Comparison of ENCODE assay signal across 9 cellular contexts in the genomic region with DNA sequence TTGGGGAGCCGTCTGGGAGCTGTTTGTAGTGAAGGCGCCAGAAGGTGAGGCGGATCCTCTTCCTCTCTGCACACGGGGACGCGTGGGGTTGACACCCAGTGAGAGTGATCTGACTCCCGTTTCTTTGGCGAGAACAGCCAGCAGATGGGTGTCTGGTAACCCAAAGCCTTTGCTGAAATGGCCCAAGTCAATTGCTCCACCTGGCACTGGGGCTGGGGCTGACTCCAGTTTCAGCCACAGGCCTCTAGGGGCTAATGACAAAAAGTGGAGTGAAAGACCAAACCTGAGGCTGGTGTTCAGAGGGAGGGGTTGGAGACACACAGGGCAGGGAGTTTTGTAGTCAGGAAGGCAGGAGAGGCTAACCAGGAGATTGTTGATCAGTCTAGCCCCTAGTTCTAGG.
DNase-seq lines count a peak whose midpoint lies in the region; ATAC-seq and TF ChIP-seq lines count a peak whose summit lies in the region.
"Had no signal": no experiment of that assay in that cellular context is flagged by ENCODE, and none has a peak within 500 bp of the region (broad histone marks: within the 10 kb centered on the region; RNA-seq: fewer than 3 reads in every experiment).

No MANE protein-coding gene starts in this region.

- ATAC-seq in GM18909 (IDR thresholded peaks at IDR 0.05; ENCODE audit: poor library complexity, unreplicated experiment) (peak; percentile 84), GM18505 (IDR thresholded peaks at IDR 0.05; ENCODE audit: unreplicated experiment) (no peak)
- ATAC-seq: SK-N-SH treated with all-trans-retinoic acid at 6 μM for 48 hours had no signal

- POLR2A ChIA-PET in HEK293 (lab: Yijun Ruan, JAX), result no interaction called here

- H3K9ac ChIP-seq in neural progenitor cell, result no peak overlapping the region

- H3K4me3 ChIP-seq in HEK293 (ENCODE audit: low read depth, low read length) (no peak overlapping the region), neural progenitor cell (no peak overlapping the region)
- H3K4me3 ChIP-seq: left ventricle myocardium inferior had no signal

- H4K20me1 ChIP-seq in neural progenitor cell (ENCODE audit: low read depth), result no peaks in the 10 kb centered on the region

- no peaks in the 10 kb centered on the region for H3K4me1 Mint-ChIP-seq in neural progenitor cell
- H3K4me1 Mint-ChIP-seq in mesothelial cell of epicardium, result no peaks in the 10 kb centered on the region

- H3K4me3 Mint-ChIP-seq in neural progenitor cell (no peak overlapping the region), mesothelial cell of epicardium (no peak overlapping the region)

- H3K4me1 ChIP-seq in HEK293 (ENCODE audit: control insufficient read depth, insufficient read depth, low read length) (no peaks in the 10 kb centered on the region), neural progenitor cell (no peaks in the 10 kb centered on the region)
- H3K4me1 ChIP-seq: left ventricle myocardium inferior had no signal

- peak; percentile 81 for DNase-seq in NCI-H2107 treated with DMSO at 0.1 percent for 48 hours (lab: John Stamatoyannopoulos, UW; ENCODE audit: unreplicated experiment)
- peak; percentile 42 for DNase-seq in neural progenitor cell (ENCODE audit: low spot score)
- no peak for DNase-seq in mesothelial cell of epicardium (ENCODE audit: low spot score in 2 of 2, unreplicated experiment in 2 of 2)
- DNase-seq in NOMO-1 (lab: John Stamatoyannopoulos, UW; ENCODE audit: unreplicated experiment in 2 of 2), result no peak
- DNase-seq: left ventricle myocardium inferior had no signal

- H3K9me3 Mint-ChIP-seq in neural progenitor cell (peaks cover 5% of the 10 kb centered on the region), mesothelial cell of epicardium (peaks cover 27% of the 10 kb centered on the region)

- CTCF ChIA-PET in HEK293 (lab: Yijun Ruan, JAX), result interaction anchor here (1.5 to 2.1 kb wide), 2 partner anchors 12 to 455 kb away, joined by 5 read pairs; no protein-coding TSS in a partner anchor

- no peak overlapping the region for H3K27ac Mint-ChIP-seq in neural progenitor cell
- no peak overlapping the region for H3K27ac Mint-ChIP-seq in mesothelial cell of epicardium

- no peaks in the 10 kb centered on the region for H3F3A ChIP-seq in neural progenitor cell (ENCODE audit: low read depth)

- peak overlapping the region; percentile 87 for H2AFZ ChIP-seq in neural progenitor cell (replicated peaks)

- H3K4me2 ChIP-seq in neural progenitor cell, result no peak overlapping the region

- no peak for TF ChIP-seq POLR2A in GM18505 (IDR thresholded peaks at IDR 0.05; ENCODE audit: borderline replicate concordance, extremely low read depth, insufficient read depth, insufficient read length)

- H3K27me3 Mint-ChIP-seq in neural progenitor cell (ENCODE audit: insufficient read depth, low read depth) (peaks cover 8% of the 10 kb centered on the region), mesothelial cell of epicardium (ENCODE audit: low read depth) (peaks cover 4% of the 10 kb centered on the region)

- TF ChIP-seq CTCF in HEK293 (tag by site-specific recombination; IDR thresholded peaks at IDR 0.05) (0 out of 2 replicates have a peak, but pooled peaks have one; percentile 10), neural progenitor cell (IDR thresholded peaks at IDR 0.05) (peak; percentile 20), mesothelial cell of epicardium (IDR thresholded peaks at IDR 0.05; ENCODE audit: unreplicated experiment) (no peak)

- H3K27me3 ChIP-seq in neural progenitor cell, result no peaks in the 10 kb centered on the region

- H3K36me3 ChIP-seq in HEK293 (ENCODE audit: control insufficient read depth in 2 of 2, insufficient read depth in 1 of 2, low read length in 2 of 2) (no peaks in the 10 kb centered on the region), neural progenitor cell (no peaks in the 10 kb centered on the region)
- H3K36me3 ChIP-seq: left ventricle myocardium inferior had no signal

- H3K27ac ChIP-seq in HEK293 (ENCODE audit: extremely low read depth, low read depth, low read length), result no peak overlapping the region
- H3K27ac ChIP-seq in neural progenitor cell, result no peak overlapping the region
- H3K27ac ChIP-seq: left ventricle myocardium inferior had no signal

- no peaks in the 10 kb centered on the region for H3K79me2 ChIP-seq in neural progenitor cell (ENCODE audit: low read depth)

- H3K36me3 Mint-ChIP-seq in neural progenitor cell (no peaks in the 10 kb centered on the region), mesothelial cell of epicardium (no peaks in the 10 kb centered on the region)

- no peaks in the 10 kb centered on the region for H3K9me3 ChIP-seq in HEK293 (ENCODE audit: control insufficient read depth, insufficient read depth, low read depth, low read length)
- H3K9me3 ChIP-seq in neural progenitor cell (ENCODE audit: low read depth), result no peaks in the 10 kb centered on the region
- H3K9me3 ChIP-seq: left ventricle myocardium inferior had no signal

TF ChIP-seq in HEK293, 187 proteins besides CTCF, POLR2A, EP300 and RAD21:
- TF ChIP-seq ZNF560 (tag by site-specific recombination; IDR thresholded peaks at IDR 0.05; ENCODE audit: borderline replicate concordance), result no peak
- no peak for TF ChIP-seq SCRT2 (tag by site-specific recombination; IDR thresholded peaks at IDR 0.05)
- TF ChIP-seq ZNF785 (tag by site-specific recombination; IDR thresholded peaks at IDR 0.05), result no peak
- TF ChIP-seq SP3 (tag by site-specific recombination; IDR thresholded peaks at IDR 0.05), result no peak
- no peak for TF ChIP-seq ZIC2 (tag by site-specific recombination; IDR thresholded peaks at IDR 0.05)
- TF ChIP-seq ZNF223 (tag by site-specific recombination; IDR thresholded peaks at IDR 0.05), result no peak
- no peak for TF ChIP-seq MZF1 (tag by site-specific recombination; IDR thresholded peaks at IDR 0.05; ENCODE audit: borderline replicate concordance)
- no peak for TF ChIP-seq ZBTB17 (tag by site-specific recombination; IDR thresholded peaks at IDR 0.05)
- TF ChIP-seq ZFP37 (tag by site-specific recombination; IDR thresholded peaks at IDR 0.05), result no peak
- no peak for TF ChIP-seq ZFP3 (tag by site-specific recombination; IDR thresholded peaks at IDR 0.05; ENCODE audit: low read depth)
- TF ChIP-seq ZNF23 (tag by site-specific recombination; IDR thresholded peaks at IDR 0.05; ENCODE audit: borderline replicate concordance), result no peak
- no peak for TF ChIP-seq ZNF664 (tag by site-specific recombination; IDR thresholded peaks at IDR 0.05)

Comparison
In these comparisons a context has a peak if more than half of its experiments do, and no peak if none do; other contexts are left out.
1. DNase-seq: peak in NCI-H2107 treated with DMSO at 0.1 percent for 48 hours (single experiment) and neural progenitor cell (single experiment); none in mesothelial cell of epicardium (0 of 2) and NOMO-1 (0 of 2).